ENCODE assay signal across 22 cellular contexts in genomic region chr19:11554160-11554559, GRCh38. TPM values are rescaled to one million over a fixed set of nuclear protein-coding genes. Genes with fewer than 3 reads are reported as not detected.
DNase-seq lines count a peak whose midpoint lies in the region; ATAC-seq, FAIRE-seq and TF ChIP-seq lines count a peak whose summit lies in the region.
"Had no signal": no experiment of that assay in that cellular context is flagged by ENCODE, and none has a peak within 500 bp of the region (broad histone marks: within the 10 kb centered on the region; RNA-seq: fewer than 3 reads in every experiment).

No MANE protein-coding gene starts in this region.

- intact Hi-C loops in OCI-LY7 (cut with micrococcal nuclease; ENCODE audit: unreplicated experiment): loop anchor here (5.0 kb wide), 1 partner anchor 33 kb away; no protein-coding TSS in a partner anchor
- intact Hi-C loops in HepG2 (cut with micrococcal nuclease; ENCODE audit: unreplicated experiment): no loop called here

- BruUV-seq in OCI-LY7 (replicated peaks; lab: Mats Ljungman, UMichigan) (no TSS peak), HepG2 (replicated peaks; lab: Mats Ljungman, UMichigan) (no TSS peak)

- in situ Hi-C loops in HepG2 (cut with HindIII; ENCODE audit: extremely low pct_ligation_motif_present, low pct_unique_long_range_greater_than_20kb): no loop called here

- no peak for TF ChIP-seq POLR2A in HepG2 (IDR thresholded peaks at IDR 0.05; ENCODE audit: insufficient read depth in 1 of 2, low read depth in 2 of 2, low read length in 2 of 2)

- no peak for FAIRE-seq in HepG2 (lab: Jason Lieb, UNC)
- FAIRE-seq: D721Med had no signal

- H3K27ac ChIP-seq in BLaER1 treated with 17β-estradiol and CSF1 and Interleukin-3, amounts not matched to agents 10 nM and 100 nM: no peak overlapping the region; a peak in 1 of 22 replicates
- H3K27ac ChIP-seq in DOHH2 (ENCODE audit: low read depth, low read length) (no peak overlapping the region), OCI-LY7 (ENCODE audit: low read depth, low read length, poor library complexity, severe bottlenecking) (peak overlapping the region; percentile 67), HepG2 (ENCODE audit: extremely low read length, insufficient read depth, low read length) (no peak overlapping the region)
- H3K27ac ChIP-seq: neutrophil, VCaP had no signal

- H3K4me3 Mint-ChIP-seq in central memory CD8-positive, alpha-beta T cell: no peak overlapping the region
- H3K4me3 Mint-ChIP-seq: endodermal cell had no signal

- H2AFZ ChIP-seq in OCI-LY7 (ENCODE audit: low read length) (no peak overlapping the region), HepG2 (ENCODE audit: low read length) (no peak overlapping the region)

- H3K27me3 Mint-ChIP-seq in central memory CD8-positive, alpha-beta T cell: no peaks in the 10 kb centered on the region

- CTCF ChIA-PET in OCI-LY7 (lab: Charles Lee; ENCODE audit: unreplicated experiment): no interaction called here
- CTCF ChIA-PET in HepG2 (lab: Yijun Ruan, JAX; ENCODE audit: low intra/inter-chr PET ratio, low total read pairs): no interaction called here

- H3K9ac ChIP-seq in BLaER1 treated with 17β-estradiol and CSF1 and Interleukin-3, amounts not matched to agents 10 nM and 100 nM: peak overlapping the region in 6 of 11 experiments; percentile 10 to 52 (median 16); a peak in 7 of 22 replicates
- no peak overlapping the region for H3K9ac ChIP-seq in HepG2 (ENCODE audit: insufficient read depth, low read depth, low read length)

- H3K4me3 ChIP-seq in BLaER1 treated with 17β-estradiol and CSF1 and Interleukin-3, amounts not matched to agents 10 nM and 100 nM: no peak overlapping the region
- H3K4me3 ChIP-seq in DOHH2 (ENCODE audit: low read length): no peak overlapping the region
- no peak overlapping the region for H3K4me3 ChIP-seq in OCI-LY7 (ENCODE audit: low read depth, low read length, poor library complexity, severe bottlenecking)
- H3K4me3 ChIP-seq in HepG2 (replicated peaks in 1 of 3; ENCODE audit: insufficient read depth in 1 of 3, low read depth in 2 of 3, low read length in 3 of 3): no peak overlapping the region
- H3K4me3 ChIP-seq: MG63, tibial nerve had no signal

- peaks cover 50 to 77% (median 68%) of the 10 kb centered on the region in 11 experiments; a peak in 21 of 22 replicates for H4K20me1 ChIP-seq in BLaER1 treated with 17β-estradiol and CSF1 and Interleukin-3, amounts not matched to agents 10 nM and 100 nM
- peaks cover 7% of the 10 kb centered on the region for H4K20me1 ChIP-seq in DOHH2 (ENCODE audit: control insufficient read depth, insufficient read depth, low read depth, low read length)
- H4K20me1 ChIP-seq in OCI-LY7 (ENCODE audit: insufficient read depth, low read length): peaks cover 10% of the 10 kb centered on the region; the same call in 1 of the 2 replicates
- H4K20me1 ChIP-seq in HepG2 (ENCODE audit: insufficient read depth, low read length): no peaks in the 10 kb centered on the region

- TF ChIP-seq EP300 in HepG2 (IDR thresholded peaks at IDR 0.05; ENCODE audit: low read depth in 2 of 2, low read length in 2 of 2): no peak
- TF ChIP-seq EP300 in HepG2 (CRISPR knock-in tag; IDR thresholded peaks at IDR 0.05; ENCODE audit: borderline replicate concordance): no peak

- no peaks in the 10 kb centered on the region for H3K9me3 ChIP-seq in BLaER1 treated with 17β-estradiol and CSF1 and Interleukin-3, amounts not matched to agents 10 nM and 100 nM (replicated peaks in 1 of 11)
- H3K9me3 ChIP-seq in DOHH2 (ENCODE audit: control insufficient read depth, insufficient read depth, low read length) (no peaks in the 10 kb centered on the region), OCI-LY7 (ENCODE audit: low read length) (no peaks in the 10 kb centered on the region), HepG2 (ENCODE audit: low read length) (no peaks in the 10 kb centered on the region)
- H3K9me3 ChIP-seq: MG63, neutrophil, tibial nerve had no signal

- peaks cover 24 to 58% (median 43%) of the 10 kb centered on the region in 11 experiments; a peak in 21 of 22 replicates for H3K36me3 ChIP-seq in BLaER1 treated with 17β-estradiol and CSF1 and Interleukin-3, amounts not matched to agents 10 nM and 100 nM
- H3K36me3 ChIP-seq in DOHH2 (ENCODE audit: control insufficient read depth, low read length): peaks cover 43% of the 10 kb centered on the region
- H3K36me3 ChIP-seq in OCI-LY7 (ENCODE audit: insufficient read depth, low read length): peaks cover 51% of the 10 kb centered on the region
- peaks cover 5 to 15% of the 10 kb centered on the region in 2 experiments; a peak in 4 of 5 replicates for H3K36me3 ChIP-seq in HepG2 (replicated peaks in 1 of 2; ENCODE audit: control insufficient read depth in 1 of 2, insufficient read depth in 2 of 2, low read length in 2 of 2)

- DNase-seq in OCI-LY7 (ENCODE audit: low spot score) (peak; percentile 63), OCI-M2 (lab: John Stamatoyannopoulos, UW; ENCODE audit: unreplicated experiment) (no peak), NOMO-1 treated with dmso at 0.1 percent for 144 hours (lab: John Stamatoyannopoulos, UW; ENCODE audit: unreplicated experiment) (no peak), HepG2 (ENCODE audit: low spot score) (no peak)
- no peak for DNase-seq in central memory CD8-positive, alpha-beta T cell (ENCODE audit: low spot score in 2 of 2)
- DNase-seq: activated effector memory CD4-positive, alpha-beta T cell treated with anti-CD3 and anti-CD28 coated beads, Interleukin-2, amount 50 U/mL, for 16 hours; endodermal cell; HCEC 1CT; head of caudate nucleus; MG63; NCI-H1436 treated with DMSO at 0.1 percent for 48 hours; NCI-H2171; PC-3; right cardiac atrium; SIG-M5 had no signal

- H3K79me2 ChIP-seq in DOHH2 (ENCODE audit: control insufficient read depth, low read length) (peaks cover 39% of the 10 kb centered on the region), OCI-LY7 (ENCODE audit: insufficient read depth, low read depth, low read length) (peaks cover 31% of the 10 kb centered on the region), HepG2 (ENCODE audit: insufficient read depth, low read length) (peaks cover 30% of the 10 kb centered on the region)

- H3K27ac Mint-ChIP-seq in central memory CD8-positive, alpha-beta T cell (ENCODE audit: low read depth): peak overlapping the region; percentile 55
- H3K27ac Mint-ChIP-seq: endodermal cell had no signal

- H3K36me3 Mint-ChIP-seq in central memory CD8-positive, alpha-beta T cell (ENCODE audit: insufficient read depth): peaks cover 16% of the 10 kb centered on the region

- H3K4me2 ChIP-seq in BLaER1 treated with 17β-estradiol and CSF1 and Interleukin-3, amounts not matched to agents 10 nM and 100 nM: peak overlapping the region in 10 of 11 experiments; percentile 15 to 88 (median 68); a peak in 20 of 22 replicates
- H3K4me2 ChIP-seq in DOHH2 (ENCODE audit: low read length) (peak overlapping the region; percentile 27), OCI-LY7 (ENCODE audit: low read length) (peak overlapping the region; percentile 69), HepG2 (ENCODE audit: low read depth, low read length) (no peak overlapping the region)

- no peaks in the 10 kb centered on the region for H3F3A ChIP-seq in DOHH2 (ENCODE audit: control insufficient read depth, insufficient read depth)

- H3K4me1 ChIP-seq in BLaER1 treated with 17β-estradiol and CSF1 and Interleukin-3, amounts not matched to agents 10 nM and 100 nM: peaks cover 32 to 66% (median 59%) of the 10 kb centered on the region in 10 experiments
- H3K4me1 ChIP-seq in DOHH2 (ENCODE audit: control insufficient read depth, low read length) (peaks cover 41% of the 10 kb centered on the region), OCI-LY7 (ENCODE audit: insufficient read depth, low read length, poor library complexity, severe bottlenecking) (peaks cover 48% of the 10 kb centered on the region), HepG2 (ENCODE audit: insufficient read depth, low read length) (peaks cover 18% of the 10 kb centered on the region)

- H3K4me1 Mint-ChIP-seq in central memory CD8-positive, alpha-beta T cell: peaks cover 33% of the 10 kb centered on the region

- no peak for ATAC-seq in central memory CD8-positive, alpha-beta T cell (replicated peaks; ENCODE audit: extremely low read depth, poor library complexity, severe bottlenecking)
- ATAC-seq in HepG2: no peak
- ATAC-seq: PC-3, right cardiac atrium had no signal

- TF ChIP-seq CTCF in DOHH2 (IDR thresholded peaks at IDR 0.05; ENCODE audit: low read depth, low read length, poor library complexity, severe bottlenecking) (no peak), OCI-LY7 (conservative IDR thresholded peaks at IDR 0.05; ENCODE audit: low read length) (no peak), HepG2 (CRISPR knock-in tag; IDR thresholded peaks at IDR 0.05) (no peak)

- 95% methylated on average over 11 of the region's 12 CpGs for WGBS in HepG2 (ENCODE audit: low lambda C conversion rate)

- H3K9me3 Mint-ChIP-seq in central memory CD8-positive, alpha-beta T cell: no peaks in the 10 kb centered on the region
- H3K9me3 Mint-ChIP-seq: endodermal cell had no signal

- H3K9me2 ChIP-seq in DOHH2 (replicated peaks; ENCODE audit: control insufficient read depth, low read length) (no peaks in the 10 kb centered on the region), OCI-LY7 (ENCODE audit: insufficient read depth, low read length) (no peaks in the 10 kb centered on the region)

- no peaks in the 10 kb centered on the region for H3K27me3 ChIP-seq in BLaER1 treated with 17β-estradiol and CSF1 and Interleukin-3, amounts not matched to agents 10 nM and 100 nM
- H3K27me3 ChIP-seq in DOHH2 (ENCODE audit: control insufficient read depth, low read length) (no peaks in the 10 kb centered on the region), HepG2 (ENCODE audit: control insufficient read depth in 1 of 2, insufficient read depth in 2 of 2, low read length in 2 of 2) (no peaks in the 10 kb centered on the region)
- H3K27me3 ChIP-seq: MG63, neutrophil, tibial nerve had no signal

- TF ChIP-seq RAD21 in HepG2 (CRISPR knock-in tag; IDR thresholded peaks at IDR 0.05): no peak

- POLR2A ChIA-PET in OCI-LY7 (lab: Charles Lee): interaction anchor here (0.7 kb wide), 1 partner anchor 61 kb away, joined by 5 read pairs; no protein-coding TSS in a partner anchor
- POLR2A ChIA-PET in HepG2 (lab: Yijun Ruan, JAX): no interaction called here

RNA-seq across cellular contexts. Expression of gene ELOF1, which starts 4.9 kb away (rescaled TPM):
- 48.9 and 60.5 TPM in 2 replicates for total RNA-seq in OCI-LY7 (2014; rRNA removed; shearing (Covaris generic))
- total RNA-seq in OCI-LY7 (2022) (69.0 and 73.2 TPM in 2 replicates), HepG2 (2016; rRNA removed; fragmentation: Illumina TruSeq; extraction: Trizol) (43.2 and 47.2 TPM in 2 replicates)
- 22.1 and 24.0 TPM in 2 replicates for total RNA-seq in HepG2 (2016; cell fraction: cytosol; rRNA removed; fragmentation: Illumina TruSeq; extraction: Trizol; ENCODE audit: low read depth)
- 43.9 and 45.2 TPM in 2 replicates for total RNA-seq in HepG2 (2016; cell fraction: insoluble cytoplasmic fraction; rRNA removed; fragmentation: Illumina TruSeq; extraction: Trizol)
- 43.6 and 46.0 TPM in 2 replicates for total RNA-seq in HepG2 (2016; cell fraction: membrane; rRNA removed; fragmentation: Illumina TruSeq; extraction: Trizol)
- 13.8 and 15.5 TPM in 2 replicates for total RNA-seq in HepG2 (2016; cell fraction: nucleus; rRNA removed; fragmentation: Illumina TruSeq; extraction: Trizol)
- polyA plus RNA-seq in HepG2 (2011; rRNA removed): 14.5 TPM in 2 replicates
- polyA plus RNA-seq in HepG2 (2011; cell fraction: cytosol; rRNA removed): 18.3 and 25.5 TPM in 2 replicates
- polyA plus RNA-seq in HepG2 (2011; cell fraction: nucleus; rRNA removed): 37.4 and 37.6 TPM in 2 replicates
- 24.5 and 41.2 TPM in 2 replicates for polyA plus RNA-seq in HepG2 (2012)
- polyA plus RNA-seq in HepG2 (2016; cell fraction: cytosol; fragmentation: Illumina TruSeq; extraction: Trizol; ENCODE audit: low read depth): 29.9 and 33.8 TPM in 2 replicates
- polyA plus RNA-seq in HepG2 (2016; cell fraction: insoluble cytoplasmic fraction; fragmentation: Illumina TruSeq; extraction: Trizol; ENCODE audit: low read depth): 75.7 and 79.7 TPM in 2 replicates
- polyA plus RNA-seq in HepG2 (2016; cell fraction: membrane; fragmentation: Illumina TruSeq; extraction: Trizol; ENCODE audit: low read depth): 64.0 and 65.9 TPM in 2 replicates
- 40.0 and 46.3 TPM in 2 replicates for polyA plus RNA-seq in HepG2 (2016; cell fraction: nucleus; fragmentation: Illumina TruSeq; extraction: Trizol; ENCODE audit: insufficient read depth, low read depth)
- polyA minus RNA-seq in HepG2 (2011; rRNA and poly(A)+ RNA removed; ENCODE audit: low replicate concordance): 15.4 and 55.8 TPM in 2 replicates
- 7.6 and 7.7 TPM in 2 replicates for polyA minus RNA-seq in HepG2 (2011; cell fraction: cytosol; rRNA and poly(A)+ RNA removed)
- polyA minus RNA-seq in HepG2 (2011; cell fraction: nucleus; rRNA and poly(A)+ RNA removed): 9.4 and 10.4 TPM in 2 replicates

RNA-seq across cellular contexts. Expression of gene CNN1, which starts 15.5 kb away (rescaled TPM):
- total RNA-seq in OCI-LY7 (2014; rRNA removed; shearing (Covaris generic)): not detected in 2 replicates
- total RNA-seq in OCI-LY7 (2022): not detected in 2 replicates
- 0.55 and 1.1 TPM in 2 replicates for total RNA-seq in HepG2 (2016; rRNA removed; fragmentation: Illumina TruSeq; extraction: Trizol)
- 1.2 and 1.6 TPM in 2 replicates for total RNA-seq in HepG2 (2016; cell fraction: cytosol; rRNA removed; fragmentation: Illumina TruSeq; extraction: Trizol; ENCODE audit: low read depth)
- total RNA-seq in HepG2 (2016; cell fraction: insoluble cytoplasmic fraction; rRNA removed; fragmentation: Illumina TruSeq; extraction: Trizol): 0.58 and 0.74 TPM in 2 replicates
- 0.99 and 1.0 TPM in 2 replicates for total RNA-seq in HepG2 (2016; cell fraction: membrane; rRNA removed; fragmentation: Illumina TruSeq; extraction: Trizol)
- 0.43 TPM in 1 of 2 replicates, not detected in the other for total RNA-seq in HepG2 (2016; cell fraction: nucleus; rRNA removed; fragmentation: Illumina TruSeq; extraction: Trizol)
- 0.39 and 0.70 TPM in 2 replicates for polyA plus RNA-seq in HepG2 (2011; rRNA removed)
- polyA plus RNA-seq in HepG2 (2011; cell fraction: cytosol; rRNA removed): 0.28 and 0.50 TPM in 2 replicates
- 0.33 and 0.40 TPM in 2 replicates for polyA plus RNA-seq in HepG2 (2011; cell fraction: nucleus; rRNA removed)
- 0.40 and 0.45 TPM in 2 replicates for polyA plus RNA-seq in HepG2 (2012)
- 1.5 TPM in 2 replicates for polyA plus RNA-seq in HepG2 (2016; cell fraction: cytosol; fragmentation: Illumina TruSeq; extraction: Trizol; ENCODE audit: low read depth)
- 1.2 TPM in 2 replicates for polyA plus RNA-seq in HepG2 (2016; cell fraction: insoluble cytoplasmic fraction; fragmentation: Illumina TruSeq; extraction: Trizol; ENCODE audit: low read depth)
- polyA plus RNA-seq in HepG2 (2016; cell fraction: membrane; fragmentation: Illumina TruSeq; extraction: Trizol; ENCODE audit: low read depth): 1.2 and 1.4 TPM in 2 replicates
- 0.37 and 0.87 TPM in 2 replicates for polyA plus RNA-seq in HepG2 (2016; cell fraction: nucleus; fragmentation: Illumina TruSeq; extraction: Trizol; ENCODE audit: insufficient read depth, low read depth)
- 1.6 TPM in 1 of 2 replicates, not detected in the other for polyA minus RNA-seq in HepG2 (2011; rRNA and poly(A)+ RNA removed; ENCODE audit: low replicate concordance)
- not detected in 2 replicates for polyA minus RNA-seq in HepG2 (2011; cell fraction: cytosol; rRNA and poly(A)+ RNA removed)
- polyA minus RNA-seq in HepG2 (2011; cell fraction: nucleus; rRNA and poly(A)+ RNA removed): not detected in 2 replicates
- total RNA-seq: T-helper 1 cell treated with Interleukin-12 subunit alpha and Interleukin-12 subunit beta and Interleukin-4 antibody, amounts not matched to agents 30 ng/mL and 1 ng/mL, for 36 hours had no signal

RNA-seq across cellular contexts. Expression of gene ACP5, which starts 23.3 kb away (rescaled TPM):
- total RNA-seq in OCI-LY7 (2014; rRNA removed; shearing (Covaris generic)): 13.3 and 21.6 TPM in 2 replicates
- total RNA-seq in OCI-LY7 (2022) (16.3 and 17.4 TPM in 2 replicates), HepG2 (2016; rRNA removed; fragmentation: Illumina TruSeq; extraction: Trizol) (0.94 and 1.3 TPM in 2 replicates)
- 0.26 and 0.30 TPM in 2 replicates for total RNA-seq in HepG2 (2016; cell fraction: cytosol; rRNA removed; fragmentation: Illumina TruSeq; extraction: Trizol; ENCODE audit: low read depth)
- 0.77 and 1.9 TPM in 2 replicates for total RNA-seq in HepG2 (2016; cell fraction: insoluble cytoplasmic fraction; rRNA removed; fragmentation: Illumina TruSeq; extraction: Trizol)
- total RNA-seq in HepG2 (2016; cell fraction: membrane; rRNA removed; fragmentation: Illumina TruSeq; extraction: Trizol): 0.52 and 0.71 TPM in 2 replicates
- total RNA-seq in HepG2 (2016; cell fraction: nucleus; rRNA removed; fragmentation: Illumina TruSeq; extraction: Trizol): 1.2 and 1.8 TPM in 2 replicates
- polyA plus RNA-seq in HepG2 (2011; rRNA removed): 5.1 and 6.7 TPM in 2 replicates
- polyA plus RNA-seq in HepG2 (2011; cell fraction: cytosol; rRNA removed): 4.6 and 8.5 TPM in 2 replicates
- polyA plus RNA-seq in HepG2 (2011; cell fraction: nucleus; rRNA removed): 2.8 and 3.6 TPM in 2 replicates
- 0.67 and 1.0 TPM in 2 replicates for polyA plus RNA-seq in HepG2 (2012)
- 0.28 and 0.40 TPM in 2 replicates for polyA plus RNA-seq in HepG2 (2016; cell fraction: cytosol; fragmentation: Illumina TruSeq; extraction: Trizol; ENCODE audit: low read depth)
- polyA plus RNA-seq in HepG2 (2016; cell fraction: insoluble cytoplasmic fraction; fragmentation: Illumina TruSeq; extraction: Trizol; ENCODE audit: low read depth): 0.80 and 0.88 TPM in 2 replicates
- polyA plus RNA-seq in HepG2 (2016; cell fraction: membrane; fragmentation: Illumina TruSeq; extraction: Trizol; ENCODE audit: low read depth): 0.98 and 1.1 TPM in 2 replicates
- polyA plus RNA-seq in HepG2 (2016; cell fraction: nucleus; fragmentation: Illumina TruSeq; extraction: Trizol; ENCODE audit: insufficient read depth, low read depth): 2.2 and 5.0 TPM in 2 replicates
- 6.2 TPM in 1 of 2 replicates, not detected in the other for polyA minus RNA-seq in HepG2 (2011; rRNA and poly(A)+ RNA removed; ENCODE audit: low replicate concordance)
- polyA minus RNA-seq in HepG2 (2011; cell fraction: cytosol; rRNA and poly(A)+ RNA removed): 2.7 and 3.1 TPM in 2 replicates
- polyA minus RNA-seq in HepG2 (2011; cell fraction: nucleus; rRNA and poly(A)+ RNA removed): 0.37 and 0.90 TPM in 2 replicates
- total RNA-seq: PC-3 had no signal

RNA-seq across cellular contexts. Expression of gene ECSIT, which starts 25.2 kb away (rescaled TPM):
- 40.6 and 52.4 TPM in 2 replicates for total RNA-seq in OCI-LY7 (2014; rRNA removed; shearing (Covaris generic))
- total RNA-seq in OCI-LY7 (2022) (59.3 and 59.5 TPM in 2 replicates), HepG2 (2016; rRNA removed; fragmentation: Illumina TruSeq; extraction: Trizol) (32.2 and 36.4 TPM in 2 replicates)
- total RNA-seq in HepG2 (2016; cell fraction: cytosol; rRNA removed; fragmentation: Illumina TruSeq; extraction: Trizol; ENCODE audit: low read depth): 34.9 and 42.8 TPM in 2 replicates
- 29.2 and 39.1 TPM in 2 replicates for total RNA-seq in HepG2 (2016; cell fraction: insoluble cytoplasmic fraction; rRNA removed; fragmentation: Illumina TruSeq; extraction: Trizol)
- total RNA-seq in HepG2 (2016; cell fraction: membrane; rRNA removed; fragmentation: Illumina TruSeq; extraction: Trizol): 47.6 and 47.9 TPM in 2 replicates
- total RNA-seq in HepG2 (2016; cell fraction: nucleus; rRNA removed; fragmentation: Illumina TruSeq; extraction: Trizol): 18.6 and 23.5 TPM in 2 replicates
- polyA plus RNA-seq in HepG2 (2011; rRNA removed): 55.4 and 62.3 TPM in 2 replicates
- 50.1 and 76.7 TPM in 2 replicates for polyA plus RNA-seq in HepG2 (2011; cell fraction: cytosol; rRNA removed)
- 54.8 and 72.2 TPM in 2 replicates for polyA plus RNA-seq in HepG2 (2011; cell fraction: nucleus; rRNA removed)
- 23.3 and 36.3 TPM in 2 replicates for polyA plus RNA-seq in HepG2 (2012)
- 31.3 and 34.7 TPM in 2 replicates for polyA plus RNA-seq in HepG2 (2016; cell fraction: cytosol; fragmentation: Illumina TruSeq; extraction: Trizol; ENCODE audit: low read depth)
- polyA plus RNA-seq in HepG2 (2016; cell fraction: insoluble cytoplasmic fraction; fragmentation: Illumina TruSeq; extraction: Trizol; ENCODE audit: low read depth): 32.2 and 38.2 TPM in 2 replicates
- 46.4 and 49.9 TPM in 2 replicates for polyA plus RNA-seq in HepG2 (2016; cell fraction: membrane; fragmentation: Illumina TruSeq; extraction: Trizol; ENCODE audit: low read depth)
- 50.2 and 54.3 TPM in 2 replicates for polyA plus RNA-seq in HepG2 (2016; cell fraction: nucleus; fragmentation: Illumina TruSeq; extraction: Trizol; ENCODE audit: insufficient read depth, low read depth)
- polyA minus RNA-seq in HepG2 (2011; rRNA and poly(A)+ RNA removed; ENCODE audit: low replicate concordance): 105 and 125 TPM in 2 replicates
- 32.7 and 34.2 TPM in 2 replicates for polyA minus RNA-seq in HepG2 (2011; cell fraction: cytosol; rRNA and poly(A)+ RNA removed)
- 9.3 and 10.2 TPM in 2 replicates for polyA minus RNA-seq in HepG2 (2011; cell fraction: nucleus; rRNA and poly(A)+ RNA removed)

RNA-seq across cellular contexts. Expression of gene ZNF627, which starts 43.1 kb away (rescaled TPM):
- 8.0 and 11.0 TPM in 2 replicates for total RNA-seq in OCI-LY7 (2014; rRNA removed; shearing (Covaris generic))
- total RNA-seq in OCI-LY7 (2022) (16.0 and 16.8 TPM in 2 replicates), HepG2 (2016; rRNA removed; fragmentation: Illumina TruSeq; extraction: Trizol) (12.7 and 14.2 TPM in 2 replicates)
- total RNA-seq in HepG2 (2016; cell fraction: cytosol; rRNA removed; fragmentation: Illumina TruSeq; extraction: Trizol; ENCODE audit: low read depth): 3.0 and 3.1 TPM in 2 replicates
- 13.5 and 18.6 TPM in 2 replicates for total RNA-seq in HepG2 (2016; cell fraction: insoluble cytoplasmic fraction; rRNA removed; fragmentation: Illumina TruSeq; extraction: Trizol)
- 9.4 and 10.1 TPM in 2 replicates for total RNA-seq in HepG2 (2016; cell fraction: membrane; rRNA removed; fragmentation: Illumina TruSeq; extraction: Trizol)
- 8.8 and 9.3 TPM in 2 replicates for total RNA-seq in HepG2 (2016; cell fraction: nucleus; rRNA removed; fragmentation: Illumina TruSeq; extraction: Trizol)
- polyA plus RNA-seq in HepG2 (2011; rRNA removed): 4.2 and 4.5 TPM in 2 replicates
- polyA plus RNA-seq in HepG2 (2011; cell fraction: cytosol; rRNA removed): 2.2 and 4.3 TPM in 2 replicates
- 2.8 and 3.3 TPM in 2 replicates for polyA plus RNA-seq in HepG2 (2011; cell fraction: nucleus; rRNA removed)
- 6.0 and 6.4 TPM in 2 replicates for polyA plus RNA-seq in HepG2 (2012)
- polyA plus RNA-seq in HepG2 (2016; cell fraction: cytosol; fragmentation: Illumina TruSeq; extraction: Trizol; ENCODE audit: low read depth): 1.1 and 1.4 TPM in 2 replicates
- 7.3 and 8.2 TPM in 2 replicates for polyA plus RNA-seq in HepG2 (2016; cell fraction: insoluble cytoplasmic fraction; fragmentation: Illumina TruSeq; extraction: Trizol; ENCODE audit: low read depth)
- 3.4 TPM in 2 replicates for polyA plus RNA-seq in HepG2 (2016; cell fraction: membrane; fragmentation: Illumina TruSeq; extraction: Trizol; ENCODE audit: low read depth)
- 6.6 and 8.4 TPM in 2 replicates for polyA plus RNA-seq in HepG2 (2016; cell fraction: nucleus; fragmentation: Illumina TruSeq; extraction: Trizol; ENCODE audit: insufficient read depth, low read depth)
- polyA minus RNA-seq in HepG2 (2011; rRNA and poly(A)+ RNA removed; ENCODE audit: low replicate concordance): 4.3 and 4.4 TPM in 2 replicates
- polyA minus RNA-seq in HepG2 (2011; cell fraction: cytosol; rRNA and poly(A)+ RNA removed): 6.4 and 8.8 TPM in 2 replicates
- polyA minus RNA-seq in HepG2 (2011; cell fraction: nucleus; rRNA and poly(A)+ RNA removed): 10.3 TPM in 2 replicates
